Comparison of ENCODE assay signal across 14 cellular contexts in the genomic region with DNA sequence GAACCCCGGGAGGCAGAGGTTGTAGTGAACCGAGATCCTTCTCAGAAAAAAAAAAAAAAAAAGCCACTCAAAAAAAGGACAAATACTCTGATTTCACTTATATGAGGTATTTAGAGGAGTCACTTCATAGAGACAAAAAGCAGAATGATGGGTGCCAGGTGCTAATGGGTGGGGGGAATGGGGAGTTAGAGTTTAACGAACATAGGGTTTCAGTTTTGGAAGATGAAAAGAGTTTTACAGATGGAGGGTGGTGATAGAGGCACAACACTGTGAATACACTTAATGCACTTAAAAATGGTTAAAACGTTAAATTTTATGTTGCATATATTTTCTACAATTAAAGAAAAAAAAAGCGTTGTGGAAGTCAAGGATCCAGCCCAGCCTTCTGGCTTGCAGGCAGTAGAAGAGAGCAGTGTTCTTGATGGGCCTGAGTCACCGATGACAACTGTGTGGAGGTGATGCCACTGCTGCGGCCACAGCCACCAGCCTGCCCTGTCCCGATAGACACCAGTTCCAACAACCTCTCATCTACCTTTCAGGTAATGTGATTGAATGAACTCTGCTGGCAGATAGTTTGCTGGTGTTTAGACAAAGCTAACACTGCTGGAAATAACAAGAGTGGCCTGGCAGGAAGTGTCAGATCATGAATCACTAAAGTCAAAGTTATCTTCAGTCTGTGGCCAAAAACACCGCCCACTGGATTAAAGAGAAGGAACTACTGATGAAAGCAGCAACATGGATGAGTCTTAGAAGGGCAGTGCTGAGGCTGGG. TPM values are rescaled to one million over a fixed set of nuclear protein-coding genes. Genes with fewer than 3 reads are reported as not detected.
A peak's percentile ranks its signal among the peaks of the same experiment; 100 is the strongest.
DNase-seq lines count a peak whose midpoint lies in the region; ATAC-seq, FAIRE-seq and TF ChIP-seq lines count a peak whose summit lies in the region.
"Had no signal": no experiment of that assay in that cellular context is flagged by ENCODE, and none has a peak within 500 bp of the region (broad histone marks: within the 10 kb centered on the region; RNA-seq: fewer than 3 reads in every experiment).

No MANE protein-coding gene starts in this region.

- H2BK5ac ChIP-seq in neuronal stem cell (ENCODE audit: low read length): no peak overlapping the region

- TF ChIP-seq CTCF in astrocyte (IDR thresholded peaks at IDR 0.05; ENCODE audit: insufficient read depth, low read depth, low read length): no peak

- no peak overlapping the region for H4K91ac ChIP-seq in neuronal stem cell (ENCODE audit: low read depth, low read length, poor library complexity)

- POLR2A ChIA-PET in naive thymus-derived CD8-positive, alpha-beta T cell (lab: Charles Lee): no interaction called here

- H2BK120ac ChIP-seq in neuronal stem cell (ENCODE audit: low read depth, low read length): no peak overlapping the region

- H2AFZ ChIP-seq in astrocyte (ENCODE audit: low read depth, low read length) (no peak overlapping the region), neuronal stem cell (ENCODE audit: low read length) (no peak overlapping the region)

- H3K9me3 ChIP-seq in astrocyte (ENCODE audit: insufficient read depth, low read depth, low read length): no peaks in the 10 kb centered on the region
- peaks cover 0 to 5% of the 10 kb centered on the region in 2 donors for H3K9me3 ChIP-seq in neuronal stem cell (replicated peaks in 1 of 2; ENCODE audit: control insufficient read depth in 2 of 2, insufficient read depth in 1 of 2, low read depth in 1 of 2, low read length in 2 of 2)
- no peaks in the 10 kb centered on the region for H3K9me3 ChIP-seq in small intestine (ENCODE audit: control insufficient read depth, low read depth)
- H3K9me3 ChIP-seq: mucosa of descending colon had no signal

- no peak overlapping the region for H2BK12ac ChIP-seq in neuronal stem cell (ENCODE audit: low read length)

- no peaks in the 10 kb centered on the region for H3K79me1 ChIP-seq in neuronal stem cell (ENCODE audit: low read depth, low read length)

- no peaks in the 10 kb centered on the region for H3K27me3 ChIP-seq in astrocyte (ENCODE audit: insufficient read depth, low read length)
- no peaks in the 10 kb centered on the region for H3K27me3 ChIP-seq in neuronal stem cell (ENCODE audit: control insufficient read depth in 3 of 3, insufficient read depth in 3 of 3, low read depth in 1 of 3, low read length in 3 of 3)
- no peaks in the 10 kb centered on the region for H3K27me3 ChIP-seq in small intestine (ENCODE audit: control insufficient read depth in 2 of 2, insufficient read depth in 2 of 2, low read length in 2 of 2)

- H3K36me3 Mint-ChIP-seq in astrocyte (ENCODE audit: low read depth, unreplicated experiment): no peaks in the 10 kb centered on the region
- no peaks in the 10 kb centered on the region for H3K36me3 Mint-ChIP-seq in naive thymus-derived CD8-positive, alpha-beta T cell
- H3K36me3 Mint-ChIP-seq: brain had no signal

- no peak overlapping the region for H3K27ac Mint-ChIP-seq in astrocyte (ENCODE audit: unreplicated experiment)
- peak overlapping the region in 3 of 10 donors; percentile 8 to 40 (median 37) for H3K27ac Mint-ChIP-seq in naive thymus-derived CD8-positive, alpha-beta T cell

- no peak overlapping the region for H3K27ac ChIP-seq in astrocyte (ENCODE audit: low read depth, low read length)
- H3K27ac ChIP-seq in neuronal stem cell (replicated peaks; ENCODE audit: low read length): no peak overlapping the region
- no peak overlapping the region for H3K27ac ChIP-seq in small intestine (ENCODE audit: low read depth in 1 of 2, low read length in 1 of 2)
- H3K27ac ChIP-seq: 22Rv1 had no signal

- no peak overlapping the region for H2BK15ac ChIP-seq in neuronal stem cell (ENCODE audit: low read length)

- no peaks in the 10 kb centered on the region for H3K79me2 ChIP-seq in astrocyte (ENCODE audit: insufficient read depth, low read length)

- H3K36me3 ChIP-seq in astrocyte (ENCODE audit: insufficient read depth, low read length) (no peaks in the 10 kb centered on the region), neuronal stem cell (replicated peaks in 1 of 2; ENCODE audit: control insufficient read depth in 2 of 2, insufficient read depth in 2 of 2, low read length in 2 of 2) (peaks cover 0 to 3% of the 10 kb centered on the region in 2 donors), small intestine (ENCODE audit: control insufficient read depth in 2 of 2, insufficient read depth in 2 of 2, low read length in 2 of 2) (no peaks in the 10 kb centered on the region)

- peak overlapping the region; percentile 47 for H3K4me3 Mint-ChIP-seq in astrocyte (ENCODE audit: unreplicated experiment)
- H3K4me3 Mint-ChIP-seq in naive thymus-derived CD8-positive, alpha-beta T cell: peak overlapping the region in 1 of 10 donors; percentile 34
- H3K4me3 Mint-ChIP-seq: brain had no signal

- H3K4me2 ChIP-seq in astrocyte (ENCODE audit: low read length) (peak overlapping the region; percentile 29), neuronal stem cell (ENCODE audit: insufficient read depth, low read length, poor library complexity, severe bottlenecking) (no peak overlapping the region)

- H4K8ac ChIP-seq in neuronal stem cell (ENCODE audit: low read depth, low read length): no peak overlapping the region

- peaks cover 9% of the 10 kb centered on the region for H3K4me1 ChIP-seq in astrocyte (ENCODE audit: insufficient read depth, low read length)
- H3K4me1 ChIP-seq in neuronal stem cell (ENCODE audit: control insufficient read depth in 2 of 2, insufficient read depth in 1 of 2, low read depth in 1 of 2, low read length in 2 of 2): peaks cover 0 to 10% of the 10 kb centered on the region in 2 donors
- H3K4me1 ChIP-seq in small intestine (ENCODE audit: control insufficient read depth in 2 of 2, insufficient read depth in 1 of 2, low read depth in 1 of 2, low read length in 1 of 2): no peaks in the 10 kb centered on the region

- peaks cover 11% of the 10 kb centered on the region for H3K27me3 Mint-ChIP-seq in astrocyte (ENCODE audit: low read depth, unreplicated experiment)
- no peaks in the 10 kb centered on the region for H3K27me3 Mint-ChIP-seq in naive thymus-derived CD8-positive, alpha-beta T cell
- H3K27me3 Mint-ChIP-seq: brain had no signal

- no peak for FAIRE-seq in astrocyte (lab: Jason Lieb, UNC)
- FAIRE-seq in small intestine (lab: Jason Lieb, UNC): no peak
- FAIRE-seq: GM19239 had no signal

- peaks cover 5% of the 10 kb centered on the region for H3K4me1 Mint-ChIP-seq in astrocyte (ENCODE audit: low read depth, unreplicated experiment)
- peaks cover 0 to 4% (median 2%) of the 10 kb centered on the region in 4 donors for H3K4me1 Mint-ChIP-seq in naive thymus-derived CD8-positive, alpha-beta T cell

- WGBS in neuronal stem cell (ENCODE audit: extremely low coverage in 2 of 2, insufficient read length in 2 of 2, insufficient replicate concordance in 1 of 2), 2 donors: no CpG with 5 or more reads among the region's 9 CpGs
- WGBS in small intestine, 3 donors: 77 to 88% (median 80%) methylated on average over 9 of the region's 9 CpGs

- no peak overlapping the region for H2AK5ac ChIP-seq in neuronal stem cell (ENCODE audit: low read depth, low read length)

- H3K18ac ChIP-seq in neuronal stem cell (ENCODE audit: low read length): no peak overlapping the region

- peak; percentile 75 to 87 for ATAC-seq in activated CD4-positive, CD25-positive, alpha-beta regulatory T cell treated with anti-CD3 and anti-CD28 coated beads, Interleukin-2, amount 50 U/mL, for 24 hours
- no peak for ATAC-seq in naive thymus-derived CD8-positive, alpha-beta T cell
- no peak for ATAC-seq in GM21381 (IDR thresholded peaks at IDR 0.05; ENCODE audit: unreplicated experiment)
- ATAC-seq: mucosa of descending colon had no signal

- no peak overlapping the region for H3K4me3 ChIP-seq in astrocyte (ENCODE audit: insufficient read depth, low read depth, low read length)
- H3K4me3 ChIP-seq in neuronal stem cell (ENCODE audit: low read length in 2 of 2): no peak overlapping the region
- no peak overlapping the region for H3K4me3 ChIP-seq in small intestine (ENCODE audit: low read depth in 1 of 2, low read length in 2 of 2)
- H3K4me3 ChIP-seq: mucosa of descending colon had no signal

- DNase-seq in activated CD4-positive, CD25-positive, alpha-beta regulatory T cell (lab: John Stamatoyannopoulos, UW): no peak
- DNase-seq in NCI-H226: peak; percentile 71
- peak; percentile 71 for DNase-seq in astrocyte (ENCODE audit: low read depth)
- DNase-seq in neuronal stem cell (ENCODE audit: low spot score): no peak
- no peak for DNase-seq in naive thymus-derived CD8-positive, alpha-beta T cell
- no peak for DNase-seq in small intestine
- DNase-seq: Kasumi-1, NCI-H748 treated with DMSO at 0.1 percent for 48 hours had no signal

- H3K23ac ChIP-seq in neuronal stem cell (ENCODE audit: low read depth, low read length, poor library complexity): peak overlapping the region; percentile 89

- H3K9ac ChIP-seq in astrocyte (ENCODE audit: low read length): no peak overlapping the region
- no peak overlapping the region for H3K9ac ChIP-seq in neuronal stem cell (ENCODE audit: low read depth, low read length, poor library complexity)

- no peaks in the 10 kb centered on the region for H3K9me3 Mint-ChIP-seq in astrocyte (ENCODE audit: unreplicated experiment)
- no peaks in the 10 kb centered on the region for H3K9me3 Mint-ChIP-seq in naive thymus-derived CD8-positive, alpha-beta T cell
- H3K9me3 Mint-ChIP-seq: brain had no signal

- H3K14ac ChIP-seq in neuronal stem cell (ENCODE audit: low read length): no peak overlapping the region

- H4K20me1 ChIP-seq in astrocyte (ENCODE audit: insufficient read depth, low read length): no peaks in the 10 kb centered on the region

- H3K4ac ChIP-seq in neuronal stem cell (ENCODE audit: low read length): no peak overlapping the region

RNA-seq across cellular contexts. Expression of a gene that starts 49.9 kb away (rescaled TPM):
- total RNA-seq in astrocyte: 16.2 and 16.4 TPM in 2 replicates
- polyA plus RNA-seq in neuronal stem cell (2013, experiment 1 of 2): 11.9 TPM
- polyA plus RNA-seq in neuronal stem cell (2013, experiment 2 of 2): 11.7 TPM
- 10 to 100 TPM; 21.2 to 23.5 TPM for total RNA-seq in naive thymus-derived CD8-positive, alpha-beta T cell
- 10 to 100 TPM; 18.5 to 24.5 (median 23.3) TPM for polyA plus RNA-seq in naive thymus-derived CD8-positive, alpha-beta T cell
- 10 to 100 TPM; 10.8 to 18.1 (median 14.5) TPM for polyA plus RNA-seq in small intestine

Comparison
In these comparisons a context has a peak if more than half of its experiments do, and no peak if none do; other contexts are left out.
1. ATAC-seq: peak in activated CD4-positive, CD25-positive, alpha-beta regulatory T cell treated with anti-CD3 and anti-CD28 coated beads, Interleukin-2, amount 50 U/mL, for 24 hours (2 of 2); none in naive thymus-derived CD8-positive, alpha-beta T cell (0 of 2) and GM21381 (single experiment).
2. DNase-seq: peak in NCI-H226 (single experiment) and astrocyte (single experiment); none in activated CD4-positive, CD25-positive, alpha-beta regulatory T cell (0 of 4), neuronal stem cell (single experiment), naive thymus-derived CD8-positive, alpha-beta T cell (0 of 10) and small intestine (single experiment).